Comparison of ENCODE assay signal across 11 cellular contexts in the genomic region with DNA sequence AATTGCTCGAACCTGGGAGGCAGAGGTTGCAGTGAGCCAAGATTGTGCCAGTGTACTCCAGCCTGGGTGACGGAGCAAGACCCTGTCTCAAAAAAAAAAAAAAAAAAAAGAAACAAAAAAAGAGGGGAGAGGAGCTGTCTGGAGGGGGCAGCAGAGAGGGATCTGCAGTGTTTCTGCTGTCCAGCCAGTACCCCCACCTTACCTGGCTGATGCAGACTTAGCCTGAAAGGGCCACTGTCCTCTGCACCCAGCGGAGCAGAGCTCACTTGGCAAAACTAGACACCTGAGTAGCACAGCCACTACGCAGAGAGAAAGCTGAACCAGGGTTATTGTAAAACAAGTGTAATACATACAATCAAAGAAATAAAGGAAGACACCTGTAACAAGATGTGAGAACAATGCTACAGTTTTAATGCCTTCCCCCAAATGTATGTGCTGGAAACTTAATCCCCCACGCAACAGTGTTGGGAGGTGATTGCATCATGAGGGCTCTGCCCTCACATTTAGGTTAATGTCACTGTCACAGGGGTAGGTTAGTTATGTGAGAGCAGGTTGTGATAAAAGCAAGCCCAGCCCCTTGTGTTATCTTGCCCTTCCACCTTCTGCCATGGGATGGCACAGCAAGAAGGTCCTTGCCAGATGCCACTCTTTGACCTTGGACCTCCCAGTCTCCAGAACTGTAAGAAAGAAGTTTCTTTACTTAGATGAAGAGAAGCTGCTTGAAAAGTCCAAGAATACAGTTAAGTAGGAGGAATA.
A peak's percentile ranks its signal among the peaks of the same experiment; 100 is the strongest.
DNase-seq lines count a peak whose midpoint lies in the region; ATAC-seq and TF ChIP-seq lines count a peak whose summit lies in the region.
"Had no signal": no experiment of that assay in that cellular context is flagged by ENCODE, and none has a peak within 500 bp of the region (broad histone marks: within the 10 kb centered on the region; RNA-seq: fewer than 3 reads in every experiment).

No MANE protein-coding gene starts in this region.

- peaks cover 1% of the 10 kb centered on the region; the same call in 1 of the 2 replicates for H3K4me1 ChIP-seq in HEK293 (ENCODE audit: control insufficient read depth, insufficient read depth, low read length)

- H3K27ac ChIP-seq in HEK293 (ENCODE audit: extremely low read depth, low read depth, low read length), result no peak overlapping the region
- H3K27ac ChIP-seq: HL-60 had no signal

- POLR2A ChIA-PET in HEK293 (lab: Yijun Ruan, JAX), result no interaction called here
- POLR2A ChIA-PET in activated CD8-positive, alpha-beta T cell treated with anti-CD3 and anti-CD28 coated beads, Interleukin-2, amount 10 ng/mL, durations not matched to agents 7 days and 5 days (lab: Charles Lee), result interaction anchor here (0.7 kb wide), 1 partner anchor 100 kb away, joined by 4 read pairs; no protein-coding TSS in a partner anchor

- H3K4me3 ChIP-seq in HEK293 (ENCODE audit: low read depth, low read length), result no peak overlapping the region

- TF ChIP-seq CTCF in HEK293 (tag by site-specific recombination; IDR thresholded peaks at IDR 0.05), result peak; percentile 39

- ATAC-seq in activated CD8-positive, alpha-beta T cell treated with anti-CD3 and anti-CD28 coated beads, Interleukin-2, amount 10 ng/mL, durations not matched to agents 7 days and 5 days, result no peak
- no peak for ATAC-seq in HG02642 (IDR thresholded peaks at IDR 0.05; ENCODE audit: poor library complexity, unreplicated experiment)

- H3K27me3 Mint-ChIP-seq in activated CD8-positive, alpha-beta T cell treated with anti-CD3 and anti-CD28 coated beads, Interleukin-2, amount 10 ng/mL, durations not matched to agents 7 days and 5 days (ENCODE audit: low read depth), result no peaks in the 10 kb centered on the region

- H3K36me3 Mint-ChIP-seq in activated CD8-positive, alpha-beta T cell treated with anti-CD3 and anti-CD28 coated beads, Interleukin-2, amount 10 ng/mL, durations not matched to agents 7 days and 5 days (ENCODE audit: low read depth), result peaks cover 68% of the 10 kb centered on the region

- H3K27ac Mint-ChIP-seq in activated CD8-positive, alpha-beta T cell treated with anti-CD3 and anti-CD28 coated beads, Interleukin-2, amount 10 ng/mL, durations not matched to agents 7 days and 5 days, result peak overlapping the region; percentile 50

- no peak overlapping the region for H3K4me3 Mint-ChIP-seq in activated CD8-positive, alpha-beta T cell treated with anti-CD3 and anti-CD28 coated beads, Interleukin-2, amount 10 ng/mL, durations not matched to agents 7 days and 5 days

- CTCF ChIA-PET in HEK293 (lab: Yijun Ruan, JAX), result interaction anchor here (0.9 to 1.1 kb wide), 2 partner anchors 9 to 10 kb away, joined by 3 to 4 read pairs; no protein-coding TSS in a partner anchor
- CTCF ChIA-PET in activated CD8-positive, alpha-beta T cell treated with anti-CD3 and anti-CD28 coated beads, Interleukin-2, amount 10 ng/mL, durations not matched to agents 7 days and 5 days (lab: Charles Lee), result interaction anchor here (0.7 to 1.9 kb wide), 8 partner anchors 10 to 143 kb away, joined by 3 to 6 read pairs (median 4); no protein-coding TSS in a partner anchor

- peaks cover 0 to 37% of the 10 kb centered on the region in 2 experiments; a peak in 1 of 3 replicates for H3K36me3 ChIP-seq in HEK293 (ENCODE audit: control insufficient read depth in 2 of 2, insufficient read depth in 1 of 2, low read length in 2 of 2)

- no peaks in the 10 kb centered on the region for H3K9me3 Mint-ChIP-seq in activated CD8-positive, alpha-beta T cell treated with anti-CD3 and anti-CD28 coated beads, Interleukin-2, amount 10 ng/mL, durations not matched to agents 7 days and 5 days (ENCODE audit: insufficient read depth)

- H3K4me1 Mint-ChIP-seq in activated CD8-positive, alpha-beta T cell treated with anti-CD3 and anti-CD28 coated beads, Interleukin-2, amount 10 ng/mL, durations not matched to agents 7 days and 5 days (ENCODE audit: low read depth), result peaks cover 86% of the 10 kb centered on the region

- DNase-seq in NCI-H2196 (lab: John Stamatoyannopoulos, UW; ENCODE audit: unreplicated experiment) (peak; percentile 25), NCI-H2196 treated with DMSO at 0.1 percent for 48 hours (lab: John Stamatoyannopoulos, UW; ENCODE audit: unreplicated experiment) (no peak), mesenteric fat pad (ENCODE audit: low spot score) (peak; percentile 4), superior temporal gyrus (ENCODE audit: extremely low spot score) (no peak), NCI-H1436 (lab: John Stamatoyannopoulos, UW) (no peak)
- no peak for DNase-seq in activated CD8-positive, alpha-beta T cell treated with anti-CD3 and anti-CD28 coated beads, Interleukin-2, amount 10 ng/mL, durations not matched to agents 7 days and 5 days
- DNase-seq: amniotic stem cell; stimulated activated CD4-positive, alpha-beta T cell treated with anti-CD3 and anti-CD28 coated beads, Interleukin-2, amount 100 ng/mL, for 24 hours had no signal

- no peaks in the 10 kb centered on the region for H3K9me3 ChIP-seq in HEK293 (ENCODE audit: control insufficient read depth, insufficient read depth, low read depth, low read length)

TF ChIP-seq in HEK293, 187 proteins besides CTCF, POLR2A, EP300 and RAD21:
- TF ChIP-seq, protein P1, sequence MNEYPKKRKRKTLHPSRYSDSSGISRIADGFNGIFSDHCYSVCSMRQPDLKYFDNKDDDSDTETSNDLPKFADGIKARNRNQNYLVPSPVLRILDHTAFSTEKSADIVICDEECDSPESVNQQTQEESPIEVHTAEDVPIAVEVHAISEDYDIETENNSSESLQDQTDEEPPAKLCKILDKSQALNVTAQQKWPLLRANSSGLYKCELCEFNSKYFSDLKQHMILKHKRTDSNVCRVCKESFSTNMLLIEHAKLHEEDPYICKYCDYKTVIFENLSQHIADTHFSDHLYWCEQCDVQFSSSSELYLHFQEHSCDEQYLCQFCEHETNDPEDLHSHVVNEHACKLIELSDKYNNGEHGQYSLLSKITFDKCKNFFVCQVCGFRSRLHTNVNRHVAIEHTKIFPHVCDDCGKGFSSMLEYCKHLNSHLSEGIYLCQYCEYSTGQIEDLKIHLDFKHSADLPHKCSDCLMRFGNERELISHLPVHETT (tag by site-specific recombination; IDR thresholded peaks at IDR 0.05), result no peak
- TF ChIP-seq, protein P2, sequence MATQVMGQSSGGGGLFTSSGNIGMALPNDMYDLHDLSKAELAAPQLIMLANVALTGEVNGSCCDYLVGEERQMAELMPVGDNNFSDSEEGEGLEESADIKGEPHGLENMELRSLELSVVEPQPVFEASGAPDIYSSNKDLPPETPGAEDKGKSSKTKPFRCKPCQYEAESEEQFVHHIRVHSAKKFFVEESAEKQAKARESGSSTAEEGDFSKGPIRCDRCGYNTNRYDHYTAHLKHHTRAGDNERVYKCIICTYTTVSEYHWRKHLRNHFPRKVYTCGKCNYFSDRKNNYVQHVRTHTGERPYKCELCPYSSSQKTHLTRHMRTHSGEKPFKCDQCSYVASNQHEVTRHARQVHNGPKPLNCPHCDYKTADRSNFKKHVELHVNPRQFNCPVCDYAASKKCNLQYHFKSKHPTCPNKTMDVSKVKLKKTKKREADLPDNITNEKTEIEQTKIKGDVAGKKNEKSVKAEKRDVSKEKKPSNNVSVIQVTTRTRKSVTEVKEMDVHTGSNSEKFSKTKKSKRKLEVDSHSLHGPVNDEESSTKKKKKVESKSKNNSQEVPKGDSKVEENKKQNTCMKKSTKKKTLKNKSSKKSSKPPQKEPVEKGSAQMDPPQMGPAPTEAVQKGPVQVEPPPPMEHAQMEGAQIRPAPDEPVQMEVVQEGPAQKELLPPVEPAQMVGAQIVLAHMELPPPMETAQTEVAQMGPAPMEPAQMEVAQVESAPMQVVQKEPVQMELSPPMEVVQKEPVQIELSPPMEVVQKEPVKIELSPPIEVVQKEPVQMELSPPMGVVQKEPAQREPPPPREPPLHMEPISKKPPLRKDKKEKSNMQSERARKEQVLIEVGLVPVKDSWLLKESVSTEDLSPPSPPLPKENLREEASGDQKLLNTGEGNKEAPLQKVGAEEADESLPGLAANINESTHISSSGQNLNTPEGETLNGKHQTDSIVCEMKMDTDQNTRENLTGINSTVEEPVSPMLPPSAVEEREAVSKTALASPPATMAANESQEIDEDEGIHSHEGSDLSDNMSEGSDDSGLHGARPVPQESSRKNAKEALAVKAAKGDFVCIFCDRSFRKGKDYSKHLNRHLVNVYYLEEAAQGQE (tag by site-specific recombination; IDR thresholded peaks at IDR 0.05), result peak; percentile 80
- peak; percentile 87 for TF ChIP-seq SCRT2 (tag by site-specific recombination; IDR thresholded peaks at IDR 0.05)

Comparison
In these comparisons a context has a peak if more than half of its experiments do, and no peak if none do; other contexts are left out.
1. DNase-seq: peak in NCI-H2196 (single experiment) and mesenteric fat pad (single experiment); none in NCI-H2196 treated with DMSO at 0.1 percent for 48 hours (single experiment), activated CD8-positive, alpha-beta T cell treated with anti-CD3 and anti-CD28 coated beads, Interleukin-2, amount 10 ng/mL, durations not matched to agents 7 days and 5 days (single experiment), superior temporal gyrus (single experiment) and NCI-H1436 (single experiment).